In the genomic region with DNA sequence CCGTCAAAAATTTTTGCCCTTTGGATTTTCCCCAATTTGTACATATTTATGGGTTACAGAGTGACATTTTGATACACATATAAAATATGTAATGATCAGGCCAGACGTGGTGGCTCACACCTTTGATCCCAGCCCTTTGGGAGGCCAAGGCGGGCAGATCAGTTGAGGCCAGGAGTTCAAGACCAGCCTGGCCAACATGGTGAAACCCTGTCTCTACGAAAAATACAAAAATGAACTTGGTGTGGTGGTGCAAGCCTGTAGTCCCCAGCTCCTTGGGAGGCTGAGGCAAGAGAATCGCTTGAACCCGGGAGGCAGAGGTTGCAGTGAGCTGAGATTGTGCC, we compare ENCODE assay signal across 2 cellular contexts. TPM values are rescaled to one million over a fixed set of nuclear protein-coding genes. Genes with fewer than 3 reads are reported as not detected.
"Had no signal": no experiment of that assay in that cellular context is flagged by ENCODE, and none has a peak within 500 bp of the region (broad histone marks: within the 10 kb centered on the region; RNA-seq: fewer than 3 reads in every experiment).

No MANE protein-coding gene starts in this region.

RNA-seq across cellular contexts. Expression of a gene that starts 37.7 kb away (rescaled TPM):
- total RNA-seq: osteocyte had no signal
- polyA plus RNA-seq: neural cell had no signal
